In the genomic region with DNA sequence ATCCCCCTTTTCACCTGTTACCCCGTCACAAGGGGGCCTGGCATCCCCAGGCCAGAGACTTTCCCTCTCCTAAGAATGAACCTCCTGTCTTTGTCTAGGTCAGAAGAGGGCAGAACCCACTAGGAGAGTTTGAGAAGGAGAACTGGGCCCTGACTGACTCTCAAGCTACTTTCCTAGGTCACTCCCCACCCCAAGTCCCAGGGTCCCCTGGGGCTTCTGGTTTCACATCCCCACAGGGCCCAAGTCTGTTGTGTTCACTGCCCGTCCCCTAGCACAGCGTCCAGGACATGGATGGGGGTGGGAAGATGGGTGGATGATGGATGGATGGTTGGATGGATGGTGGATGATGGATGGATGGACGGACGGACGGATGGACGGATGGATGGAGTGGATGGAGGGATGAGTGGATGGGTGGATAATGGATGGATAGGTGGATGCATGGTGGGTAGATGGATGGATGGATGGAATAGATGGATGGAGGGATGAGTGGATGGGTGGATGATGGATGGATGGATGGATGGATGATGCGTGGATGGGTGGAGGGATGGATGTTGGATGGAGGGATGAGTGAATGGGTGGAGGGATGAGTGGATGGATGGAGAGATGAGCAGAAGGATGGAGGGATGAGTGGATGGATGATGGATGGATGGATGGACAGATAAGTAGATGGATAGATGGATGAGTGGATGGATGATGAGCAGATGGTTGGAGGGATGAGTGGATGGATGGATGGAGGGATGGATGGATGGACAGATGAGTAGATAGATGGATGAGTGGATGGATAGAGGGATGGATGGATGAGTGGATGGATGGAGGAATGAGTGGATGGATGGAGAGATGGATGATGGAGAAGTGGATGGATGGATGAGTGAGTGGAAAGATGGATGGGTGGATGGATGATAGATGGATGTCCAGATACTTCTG, we compare ENCODE assay signal across 28 cellular contexts. TPM values are rescaled to one million over a fixed set of nuclear protein-coding genes. Genes with fewer than 3 reads are reported as not detected.
"Had no signal": no experiment of that assay in that cellular context is flagged by ENCODE, and none has a peak within 500 bp of the region (broad histone marks: within the 10 kb centered on the region; RNA-seq: fewer than 3 reads in every experiment).

No MANE protein-coding gene starts in this region.

- H3K4me3 ChIP-seq: coronary artery, dorsolateral prefrontal cortex, heart right ventricle, prostate gland, stomach, thoracic aorta, transverse colon had no signal

- H3K36me3 Mint-ChIP-seq: naive B cell had no signal

- ATAC-seq: esophagus mucosa, heart right ventricle, sciatic nerve had no signal

- H3K4me3 Mint-ChIP-seq: nephron had no signal

- H3K27me3 ChIP-seq: dorsolateral prefrontal cortex, transverse colon had no signal

- H3K36me3 ChIP-seq: heart right ventricle, prostate gland, stomach, thoracic aorta, transverse colon had no signal

- H2AFZ ChIP-seq: parathyroid adenoma had no signal

- H3K79me2 ChIP-seq: parathyroid adenoma had no signal

- H3K9me3 Mint-ChIP-seq: nephron had no signal

- H3K27ac Mint-ChIP-seq: naive B cell, nephron had no signal

- DNase-seq: dorsolateral prefrontal cortex; effector CD8-positive, alpha-beta T cell; heart right ventricle; hypothalamus; kidney glomerular epithelial cell; mesendoderm; naive B cell; retina; stimulated activated CD4-positive, alpha-beta T cell treated with anti-CD3 and anti-CD28 coated beads, Interleukin-2, amount 100 ng/mL, for 24 hours; stimulated activated CD4-positive, alpha-beta T cell treated with anti-CD3 and anti-CD28 coated beads, Interleukin-4, amount 100 ng/mL, for 4 hours; stimulated activated naive CD4-positive, alpha-beta T cell; stomach; substantia nigra; transverse colon had no signal

- H3K9ac ChIP-seq: parathyroid adenoma had no signal

- H3K4me1 Mint-ChIP-seq: nephron had no signal

- H3K27ac ChIP-seq: coronary artery, dorsolateral prefrontal cortex, heart right ventricle, parathyroid adenoma, prostate gland, stomach, thoracic aorta, transverse colon had no signal

- FAIRE-seq: frontal cortex, islet of Langerhans had no signal

- H3K4me1 ChIP-seq: heart right ventricle, parathyroid adenoma, prostate gland, stomach, transverse colon had no signal

- H3K9me3 ChIP-seq: heart right ventricle, prostate gland, thoracic aorta, transverse colon had no signal

RNA-seq across cellular contexts. Expression of a gene that starts 50.6 kb away (rescaled TPM):
- total RNA-seq: esophagus mucosa, fibroblast of lung, lung microvascular endothelial cell had no signal
- polyA plus RNA-seq: fibroblast of lung had no signal

RNA-seq across cellular contexts. Expression of a gene that starts 53.3 kb away (rescaled TPM):
- total RNA-seq: esophagus mucosa, fibroblast of lung, frontal cortex, heart right ventricle, liver, lung microvascular endothelial cell, omental fat pad, sciatic nerve, stomach, thoracic aorta, transverse colon, urinary bladder had no signal
- polyA plus RNA-seq: fibroblast of lung, heart right ventricle, liver, stomach, urinary bladder had no signal
